Comparison of ENCODE assay signal across 11 cellular contexts in the genomic region with DNA sequence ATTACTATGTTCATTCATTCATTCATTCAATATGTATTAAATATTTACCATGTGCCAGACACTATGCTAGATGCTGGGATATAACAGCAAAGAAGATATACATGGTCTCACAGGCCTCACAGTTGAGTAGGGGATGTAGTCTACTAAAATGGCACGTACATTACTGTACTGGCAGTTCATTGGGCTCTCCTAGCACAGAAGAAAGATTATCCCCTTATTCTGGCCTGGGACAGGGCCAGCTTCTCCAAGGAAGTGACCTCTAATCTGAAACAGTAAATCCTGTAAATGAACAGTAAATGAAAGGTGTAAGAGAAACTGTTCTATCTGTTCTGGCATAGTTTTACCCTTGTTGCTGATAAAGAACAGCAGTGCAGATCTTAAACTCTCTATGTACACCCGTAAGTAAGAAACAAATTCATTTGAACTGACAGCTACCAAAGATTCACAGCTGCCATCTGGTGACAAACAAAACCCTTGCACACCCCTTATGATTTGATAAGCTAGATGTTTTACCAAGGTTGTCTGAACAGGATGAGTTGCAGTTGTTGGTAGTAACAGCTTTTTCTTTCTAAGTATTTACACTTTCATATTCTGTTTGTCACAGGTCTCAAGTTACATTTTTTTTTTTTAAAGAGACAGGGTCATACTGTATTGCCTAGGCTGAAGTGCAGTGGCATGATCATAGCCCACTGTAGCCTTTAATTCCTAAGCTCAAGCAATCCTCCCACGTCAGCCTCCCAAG.
DNase-seq lines count a peak whose midpoint lies in the region; ATAC-seq and TF ChIP-seq lines count a peak whose summit lies in the region.
"Had no signal": no experiment of that assay in that cellular context is flagged by ENCODE, and none has a peak within 500 bp of the region (broad histone marks: within the 10 kb centered on the region; RNA-seq: fewer than 3 reads in every experiment).

No MANE protein-coding gene starts in this region.

- intact Hi-C loops in cardiac septum (cut with DNase I) (no loop called here), dorsolateral prefrontal cortex (cut with DNase I) (no loop called here)

- peaks cover 55% of the 10 kb centered on the region for H3K4me1 ChIP-seq in cardiac muscle cell (ENCODE audit: low read depth)

- H3K27me3 ChIP-seq in cardiac muscle cell (no peaks in the 10 kb centered on the region), dorsolateral prefrontal cortex (no peaks in the 10 kb centered on the region)

- H3K36me3 ChIP-seq in cardiac muscle cell = no peaks in the 10 kb centered on the region

- DNase-seq in cardiac muscle cell (ENCODE audit: low read depth in 1 of 2, low spot score in 1 of 2) (no peak), cardiac septum (ENCODE audit: low spot score) (no peak), choroid plexus epithelial cell (ENCODE audit: low read depth) (peak; percentile 29), dorsolateral prefrontal cortex (no peak), EL (no peak), globus pallidus (ENCODE audit: low spot score) (no peak), caudate nucleus (lab: John Stamatoyannopoulos, UW) (no peak)
- DNase-seq: activated CD8-positive, alpha-beta memory T cell treated with anti-CD3 and anti-CD28 coated beads for 24 hours; occipital lobe had no signal

- TF ChIP-seq CTCF in cardiac muscle cell (IDR thresholded peaks at IDR 0.05; ENCODE audit: low read depth, low read length) = no peak
- peak; percentile 3 for TF ChIP-seq CTCF in choroid plexus epithelial cell (conservative IDR thresholded peaks at IDR 0.05; ENCODE audit: low read depth, low read length)
- peak in 2 of 56 donors; percentile 13 to 23 for TF ChIP-seq CTCF in dorsolateral prefrontal cortex (IDR thresholded peaks at IDR 0.05 in 54 of 56, conservative IDR thresholded peaks at IDR 0.05 in 2 of 56; ENCODE audit: low read depth in 1 of 56, partially characterized antibody in 56 of 56)

- no peaks in the 10 kb centered on the region for H3K9me3 ChIP-seq in cardiac muscle cell (ENCODE audit: low read depth)

- H3K27ac ChIP-seq in cardiac muscle cell (peak overlapping the region; percentile 73), dorsolateral prefrontal cortex (peak overlapping the region in 1 of 59 donors; percentile 54), caudate nucleus (ENCODE audit: low read depth, low read length) (no peak overlapping the region)

- ATAC-seq in HG03558 (IDR thresholded peaks at IDR 0.05; ENCODE audit: extremely low read depth, unreplicated experiment) = peak; percentile 43
- ATAC-seq: HCT116 had no signal

- H3K4me3 ChIP-seq in cardiac muscle cell (no peak overlapping the region), choroid plexus epithelial cell (ENCODE audit: low read depth, low read length) (no peak overlapping the region), dorsolateral prefrontal cortex (no peak overlapping the region)
